ENCODE assay signal across 20 cellular contexts in genomic region chr1:181522864-181523263, GRCh38. TPM values are rescaled to one million over a fixed set of nuclear protein-coding genes. Genes with fewer than 3 reads are reported as not detected.
DNase-seq lines count a peak whose midpoint lies in the region; ATAC-seq, FAIRE-seq and TF ChIP-seq lines count a peak whose summit lies in the region.
"Had no signal": no experiment of that assay in that cellular context is flagged by ENCODE, and none has a peak within 500 bp of the region (broad histone marks: within the 10 kb centered on the region; RNA-seq: fewer than 3 reads in every experiment).

No MANE protein-coding gene starts in this region.

- peaks cover 8% of the 10 kb centered on the region for H3K4me1 Mint-ChIP-seq in T-helper 2 cell treated with Interferon-gamma antibody and Interleukin-4, amounts not matched to agents 5 μg/mL and 100 μg/mL, for 36 hours (ENCODE audit: low read depth)

- no peak for DNase-seq in T-helper 2 cell treated with Interferon-gamma antibody and Interleukin-4, amounts not matched to agents 5 μg/mL and 100 μg/mL, for 36 hours (ENCODE audit: low spot score)
- no peak for DNase-seq in T-helper 2 cell
- peak; percentile 18 for DNase-seq in MV-4-11 (lab: John Stamatoyannopoulos, UW)
- DNase-seq in small intestine, result peak; percentile 57
- DNase-seq in tibial artery, result no peak
- DNase-seq: AML-193; Caco-2; CD4-positive, alpha-beta T cell; H9 had no signal

- H3K4me1 ChIP-seq in small intestine (ENCODE audit: control insufficient read depth in 2 of 2, insufficient read depth in 1 of 2, low read depth in 1 of 2, low read length in 1 of 2), result no peaks in the 10 kb centered on the region
- no peaks in the 10 kb centered on the region for H3K4me1 ChIP-seq in tibial artery
- H3K4me1 ChIP-seq: A549, Caco-2 had no signal

- H3K9me3 ChIP-seq in small intestine (ENCODE audit: control insufficient read depth, low read depth), result no peaks in the 10 kb centered on the region
- peaks cover 0 to 2% (median under 1%) of the 10 kb centered on the region in 3 donors for H3K9me3 ChIP-seq in tibial artery
- H3K9me3 ChIP-seq: A549, Caco-2 had no signal

- H3K36me3 ChIP-seq in small intestine (ENCODE audit: control insufficient read depth in 2 of 2, insufficient read depth in 2 of 2, low read length in 2 of 2), result no peaks in the 10 kb centered on the region
- no peaks in the 10 kb centered on the region for H3K36me3 ChIP-seq in tibial artery

- no peak for TF ChIP-seq CTCF in tibial artery (IDR thresholded peaks at IDR 0.05)

- no peak for FAIRE-seq in small intestine (lab: Jason Lieb, UNC)
- FAIRE-seq: A549, D721Med, G401.6, H1, HepG2 had no signal

- intact Hi-C loops in tibial artery (cut with DNase I; ENCODE audit: low total_unique reads), result no loop called here

- H3K27me3 ChIP-seq in small intestine (ENCODE audit: control insufficient read depth in 2 of 2, insufficient read depth in 2 of 2, low read length in 2 of 2), result peaks cover 0 to 2% of the 10 kb centered on the region in 2 donors
- H3K27me3 ChIP-seq in tibial artery, result no peaks in the 10 kb centered on the region

- H3K36me3 Mint-ChIP-seq in T-helper 2 cell treated with Interferon-gamma antibody and Interleukin-4, amounts not matched to agents 5 μg/mL and 100 μg/mL, for 36 hours (ENCODE audit: low read depth), result no peaks in the 10 kb centered on the region
- H3K36me3 Mint-ChIP-seq: IgD-negative memory B cell had no signal

- no peak overlapping the region for H3K27ac ChIP-seq in small intestine (ENCODE audit: low read depth in 1 of 2, low read length in 1 of 2)
- no peak overlapping the region for H3K27ac ChIP-seq in tibial artery
- H3K27ac ChIP-seq: 22Rv1, A549, C4-2B had no signal

- peaks cover 7% of the 10 kb centered on the region for H3K27me3 Mint-ChIP-seq in T-helper 2 cell treated with Interferon-gamma antibody and Interleukin-4, amounts not matched to agents 5 μg/mL and 100 μg/mL, for 36 hours (ENCODE audit: low read depth)
- H3K27me3 Mint-ChIP-seq: CD4-positive, alpha-beta T cell had no signal

- H3K4me3 Mint-ChIP-seq in T-helper 2 cell treated with Interferon-gamma antibody and Interleukin-4, amounts not matched to agents 5 μg/mL and 100 μg/mL, for 36 hours, result no peak overlapping the region
- H3K4me3 Mint-ChIP-seq: CD4-positive, alpha-beta T cell; H9; IgD-negative memory B cell had no signal

- H3K4me3 ChIP-seq in small intestine (ENCODE audit: low read depth in 1 of 2, low read length in 2 of 2) (no peak overlapping the region), tibial artery (no peak overlapping the region)
- H3K4me3 ChIP-seq: A549 had no signal

- peak overlapping the region; percentile 53 for H3K27ac Mint-ChIP-seq in T-helper 2 cell treated with Interferon-gamma antibody and Interleukin-4, amounts not matched to agents 5 μg/mL and 100 μg/mL, for 36 hours
- H3K27ac Mint-ChIP-seq: CD4-positive, alpha-beta T cell; H9; IgD-negative memory B cell had no signal

- 43 to 59% (median 55%) methylated on average over 2 of the region's 2 CpGs for WGBS in small intestine, 3 donors

- no peaks in the 10 kb centered on the region for H3K9me3 Mint-ChIP-seq in T-helper 2 cell treated with Interferon-gamma antibody and Interleukin-4, amounts not matched to agents 5 μg/mL and 100 μg/mL, for 36 hours
- H3K9me3 Mint-ChIP-seq: CD4-positive, alpha-beta T cell had no signal

- ATAC-seq in GM18868 (IDR thresholded peaks at IDR 0.05; ENCODE audit: unreplicated experiment) (peak; percentile 53), GM21825 (IDR thresholded peaks at IDR 0.05; ENCODE audit: unreplicated experiment) (no peak)
- ATAC-seq: A549, HepG2 had no signal

RNA-seq across cellular contexts. Expression of gene CACNA1E, which starts 39.5 kb away (rescaled TPM):
- under 1 TPM in 1 of 3 donors, not detected in 2; 0.07 TPM for polyA plus RNA-seq in small intestine
- polyA plus RNA-seq: BJ, HepG2 had no signal

Comparison
In these comparisons a context has a peak if more than half of its experiments do, and no peak if none do; other contexts are left out.
1. DNase-seq: peak in MV-4-11 (single experiment) and small intestine (single experiment); none in T-helper 2 cell treated with Interferon-gamma antibody and Interleukin-4, amounts not matched to agents 5 μg/mL and 100 μg/mL, for 36 hours (single experiment), T-helper 2 cell (0 of 5) and tibial artery (0 of 2).